In the genomic region with DNA sequence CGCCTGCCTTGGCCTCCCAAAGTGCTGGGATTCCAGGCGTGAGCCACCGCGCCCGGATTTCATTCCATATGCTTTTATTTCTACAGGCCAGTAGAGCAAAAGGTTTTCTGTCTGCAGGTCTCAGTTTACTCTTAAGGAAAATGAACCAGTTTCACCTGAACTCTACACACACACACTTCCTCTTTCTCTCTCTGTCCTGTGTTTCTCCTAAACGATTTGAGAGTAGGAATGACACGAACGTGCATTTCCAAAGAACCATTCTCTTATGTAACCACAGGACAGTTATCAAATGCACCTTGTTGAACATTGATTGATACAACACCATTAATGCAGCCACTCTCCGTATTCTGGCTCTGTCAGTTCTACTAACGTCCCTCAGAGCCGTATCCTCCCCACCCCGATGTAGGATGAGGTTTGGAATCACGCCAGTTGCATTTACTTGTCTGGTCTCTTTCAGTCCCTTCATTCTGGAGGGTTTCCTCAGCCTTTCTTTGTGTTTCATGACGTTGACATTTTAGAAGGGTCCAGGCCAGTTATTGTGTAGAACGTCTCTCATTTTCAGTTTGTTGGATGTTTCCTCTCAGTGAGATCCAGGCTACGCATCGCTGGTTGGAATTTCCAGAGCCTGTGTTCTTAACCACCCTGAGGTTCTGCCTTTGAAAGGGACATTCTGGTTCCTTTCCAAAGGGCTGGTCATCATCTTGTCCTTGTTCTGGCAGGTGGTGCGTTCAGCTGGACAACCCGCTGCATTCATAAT, we compare ENCODE assay signal across 11 cellular contexts. TPM values are rescaled to one million over a fixed set of nuclear protein-coding genes. Genes with fewer than 3 reads are reported as not detected.
A peak's percentile ranks its signal among the peaks of the same experiment; 100 is the strongest.
DNase-seq lines count a peak whose midpoint lies in the region; ATAC-seq, FAIRE-seq and TF ChIP-seq lines count a peak whose summit lies in the region.
"Had no signal": no experiment of that assay in that cellular context is flagged by ENCODE, and none has a peak within 500 bp of the region (broad histone marks: within the 10 kb centered on the region; RNA-seq: fewer than 3 reads in every experiment).

No MANE protein-coding gene starts in this region.

- WGBS in upper lobe of left lung, 2 donors = 65 to 75% methylated on average over 19 of the region's 19 CpGs

- H3K4me1 Mint-ChIP-seq in stimulated activated naive CD8-positive, alpha-beta T cell treated with anti-CD3 and anti-CD28 coated beads, Interleukin-15, amount 100 ng/mL, for 72 hours = peaks cover 34% of the 10 kb centered on the region
- peaks cover 26% of the 10 kb centered on the region for H3K4me1 Mint-ChIP-seq in astrocyte (ENCODE audit: low read depth, unreplicated experiment)

- H3K9me3 Mint-ChIP-seq in stimulated activated naive CD8-positive, alpha-beta T cell treated with anti-CD3 and anti-CD28 coated beads, Interleukin-15, amount 100 ng/mL, for 72 hours = peaks cover 4 to 5% of the 10 kb centered on the region in 2 donors
- no peaks in the 10 kb centered on the region for H3K9me3 Mint-ChIP-seq in astrocyte (ENCODE audit: unreplicated experiment)

- H3K79me2 ChIP-seq in astrocyte (ENCODE audit: insufficient read depth, low read length) = peaks cover 88% of the 10 kb centered on the region

- H3K4me3 ChIP-seq in astrocyte (ENCODE audit: insufficient read depth, low read depth, low read length) = no peak overlapping the region
- H3K4me3 ChIP-seq in upper lobe of left lung = no peak overlapping the region

- no peak overlapping the region for H3K4me3 Mint-ChIP-seq in stimulated activated naive CD8-positive, alpha-beta T cell treated with anti-CD3 and anti-CD28 coated beads, Interleukin-15, amount 100 ng/mL, for 72 hours
- H3K4me3 Mint-ChIP-seq in astrocyte (ENCODE audit: unreplicated experiment) = peak overlapping the region; percentile 28
- H3K4me3 Mint-ChIP-seq: activated B cell treated with CpG ODN at 0.5 μM for 24 hours, IgD-negative memory B cell had no signal

- H3K9me3 ChIP-seq in astrocyte (ENCODE audit: insufficient read depth, low read depth, low read length) (no peaks in the 10 kb centered on the region), upper lobe of left lung (no peaks in the 10 kb centered on the region)

- DNase-seq in stimulated activated naive CD8-positive, alpha-beta T cell treated with anti-CD3 and anti-CD28 coated beads, Interleukin-15, amount 100 ng/mL, for 72 hours = no peak
- DNase-seq in stimulated activated naive CD8-positive, alpha-beta T cell treated with anti-CD3 and anti-CD28 coated beads, Interleukin-15, Interleukin-2, amounts not matched to agents 100 U/mL and 50 U/mL, for 24 hours = no peak
- DNase-seq in astrocyte (ENCODE audit: low read depth) (peak; percentile 31), left kidney (ENCODE audit: low read depth, low spot score) (peak; percentile 20), upper lobe of left lung (no peak), MV-4-11 (lab: John Stamatoyannopoulos, UW) (no peak), NCI-H748 treated with DMSO at 0.1 percent for 48 hours (lab: John Stamatoyannopoulos, UW) (no peak)
- no peak for DNase-seq in activated CD8-positive, alpha-beta memory T cell treated with anti-CD3 and anti-CD28 coated beads, Interleukin-2, amount 50 U/mL, for 48 hours
- DNase-seq: activated B cell treated with CpG ODN at 0.5 μM for 24 hours, activated gamma-delta T cell had no signal

- H3K9ac ChIP-seq in astrocyte (ENCODE audit: low read length) = no peak overlapping the region

- H3K27ac ChIP-seq in astrocyte (ENCODE audit: low read depth, low read length) = no peak overlapping the region
- peak overlapping the region in 1 of 4 donors; percentile 11 for H3K27ac ChIP-seq in upper lobe of left lung

- FAIRE-seq in astrocyte (lab: Jason Lieb, UNC) = no peak

- H3K27me3 Mint-ChIP-seq in stimulated activated naive CD8-positive, alpha-beta T cell treated with anti-CD3 and anti-CD28 coated beads, Interleukin-15, amount 100 ng/mL, for 72 hours = no peaks in the 10 kb centered on the region
- H3K27me3 Mint-ChIP-seq in astrocyte (ENCODE audit: low read depth, unreplicated experiment) = no peaks in the 10 kb centered on the region
- H3K27me3 Mint-ChIP-seq: activated B cell treated with CpG ODN at 0.5 μM for 24 hours, IgD-negative memory B cell had no signal

- peaks cover 14% of the 10 kb centered on the region for H3K36me3 Mint-ChIP-seq in astrocyte (ENCODE audit: low read depth, unreplicated experiment)

- H4K20me1 ChIP-seq in astrocyte (ENCODE audit: insufficient read depth, low read length) = peaks cover 84% of the 10 kb centered on the region

- TF ChIP-seq POLR2A in upper lobe of left lung (IDR thresholded peaks at IDR 0.05) = no peak

- ATAC-seq in stimulated activated naive CD8-positive, alpha-beta T cell treated with anti-CD3 and anti-CD28 coated beads, Interleukin-15, amount 100 ng/mL, for 72 hours = no peak
- ATAC-seq in stimulated activated naive CD8-positive, alpha-beta T cell treated with anti-CD3 and anti-CD28 coated beads, Interleukin-15, Interleukin-2, amounts not matched to agents 100 U/mL and 50 U/mL, for 24 hours = no peak
- ATAC-seq in upper lobe of left lung (ENCODE audit: low FRiP score in 2 of 2) = no peak

- H2AFZ ChIP-seq in astrocyte (ENCODE audit: low read depth, low read length) = no peak overlapping the region

- no peaks in the 10 kb centered on the region for H3K27me3 ChIP-seq in astrocyte (ENCODE audit: insufficient read depth, low read length)
- no peaks in the 10 kb centered on the region for H3K27me3 ChIP-seq in upper lobe of left lung

- H3K36me3 ChIP-seq in astrocyte (ENCODE audit: insufficient read depth, low read length) (peaks cover 7% of the 10 kb centered on the region), upper lobe of left lung (peaks cover 0 to 9% (median 0%) of the 10 kb centered on the region in 4 donors)

- H3K27ac Mint-ChIP-seq in stimulated activated naive CD8-positive, alpha-beta T cell treated with anti-CD3 and anti-CD28 coated beads, Interleukin-15, amount 100 ng/mL, for 72 hours = peak overlapping the region; percentile 3 to 35
- peak overlapping the region; percentile 9 for H3K27ac Mint-ChIP-seq in astrocyte (ENCODE audit: unreplicated experiment)
- H3K27ac Mint-ChIP-seq: activated B cell treated with CpG ODN at 0.5 μM for 24 hours had no signal

- H3K4me2 ChIP-seq in astrocyte (ENCODE audit: low read length) = peak overlapping the region; percentile 33

- no peak for TF ChIP-seq CTCF in astrocyte (IDR thresholded peaks at IDR 0.05; ENCODE audit: insufficient read depth, low read depth, low read length)
- no peak for TF ChIP-seq CTCF in upper lobe of left lung (IDR thresholded peaks at IDR 0.05)

- no peak for TF ChIP-seq EP300 in upper lobe of left lung (IDR thresholded peaks at IDR 0.05)

- H3K4me1 ChIP-seq in astrocyte (ENCODE audit: insufficient read depth, low read length) (peaks cover 3% of the 10 kb centered on the region), upper lobe of left lung (peaks cover 5 to 36% (median 6%) of the 10 kb centered on the region in 4 donors)

RNA-seq across cellular contexts. Expression of a gene that starts 36.0 kb away (rescaled TPM):
- total RNA-seq in astrocyte (16.5 and 20.7 TPM in 2 replicates), upper lobe of left lung (10 to 100 TPM in 4 of 6 donors, 1 to 10 TPM in 2; 5.0 to 66.1 (median 15.2) TPM)

Comparison
In these comparisons a context has a peak if more than half of its experiments do, and no peak if none do; other contexts are left out.
1. DNase-seq: peak in astrocyte (single experiment) and left kidney (single experiment); none in stimulated activated naive CD8-positive, alpha-beta T cell treated with anti-CD3 and anti-CD28 coated beads, Interleukin-15, amount 100 ng/mL, for 72 hours (0 of 2), stimulated activated naive CD8-positive, alpha-beta T cell treated with anti-CD3 and anti-CD28 coated beads, Interleukin-15, Interleukin-2, amounts not matched to agents 100 U/mL and 50 U/mL, for 24 hours (single experiment), upper lobe of left lung (0 of 2), MV-4-11 (single experiment), NCI-H748 treated with DMSO at 0.1 percent for 48 hours (single experiment) and activated CD8-positive, alpha-beta memory T cell treated with anti-CD3 and anti-CD28 coated beads, Interleukin-2, amount 50 U/mL, for 48 hours (single experiment).